12 cellular contexts compared by ENCODE assay signal in the genomic region with DNA sequence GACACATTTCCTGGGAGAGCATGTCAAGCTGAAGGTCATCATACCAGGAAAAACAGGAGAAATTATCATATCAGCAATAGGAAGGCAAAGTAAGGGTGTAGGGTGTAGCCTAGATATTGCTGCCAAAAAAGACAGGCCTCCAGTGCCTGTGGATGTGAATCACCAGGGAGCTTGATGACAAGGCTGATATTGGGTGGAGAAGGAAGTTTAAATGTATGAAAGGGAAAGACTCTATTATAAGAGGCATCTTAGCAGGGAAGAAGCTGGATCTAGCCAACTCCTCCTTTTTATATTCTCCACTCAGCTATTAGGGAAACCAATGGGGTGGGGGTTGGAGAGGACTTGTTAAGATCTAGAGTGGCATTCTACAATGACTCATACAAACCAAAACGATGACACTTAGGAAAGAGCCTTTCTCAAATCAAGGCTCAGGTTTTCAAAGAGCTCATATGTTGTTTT. TPM values are rescaled to one million over a fixed set of nuclear protein-coding genes. Genes with fewer than 3 reads are reported as not detected.
DNase-seq lines count a peak whose midpoint lies in the region; ATAC-seq and TF ChIP-seq lines count a peak whose summit lies in the region.
"Had no signal": no experiment of that assay in that cellular context is flagged by ENCODE, and none has a peak within 500 bp of the region (broad histone marks: within the 10 kb centered on the region; RNA-seq: fewer than 3 reads in every experiment).

No MANE protein-coding gene starts in this region.

- peaks cover 5% of the 10 kb centered on the region for H3K36me3 Mint-ChIP-seq in Calu3 (ENCODE audit: insufficient read depth, unreplicated experiment)

- H3K9ac ChIP-seq in HCT116 (ENCODE audit: low read length): no peak overlapping the region
- H3K9ac ChIP-seq in adipocyte (ENCODE audit: low read length): peak overlapping the region; percentile 25

- intact Hi-C loops in HCT116 (cut with micrococcal nuclease) (no loop called here), Calu3 (cut with micrococcal nuclease; ENCODE audit: unreplicated experiment) (no loop called here)

- RAD21 ChIA-PET in HCT116 (lab: Charles Lee; ENCODE audit: low non-redundant PET in 1 of 2, low total read pairs in 2 of 2, uncharacterized antibody in 2 of 2, unreplicated experiment in 2 of 2): no interaction called here

- peaks cover 8 to 13% of the 10 kb centered on the region in 2 experiments for H3K4me1 ChIP-seq in HCT116 (ENCODE audit: control insufficient read depth in 1 of 2, insufficient read depth in 2 of 2, low read length in 2 of 2)
- peaks cover 16% of the 10 kb centered on the region for H3K4me1 ChIP-seq in adipocyte (ENCODE audit: control insufficient read depth, insufficient read depth, low read length)

- POLR2A ChIA-PET in HCT116 (lab: Charles Lee): no interaction called here

- H3K9me3 ChIP-seq in HCT116 (ENCODE audit: control insufficient read depth in 1 of 2, insufficient read depth in 1 of 2, low read depth in 1 of 2, low read length in 2 of 2): no peaks in the 10 kb centered on the region
- H3K9me3 ChIP-seq in adipocyte (ENCODE audit: control insufficient read depth, low read length): no peaks in the 10 kb centered on the region

- BruUV-seq in HCT116 (replicated peaks; lab: Mats Ljungman, UMichigan) (no TSS peak), Calu3 (replicated peaks; lab: Mats Ljungman, UMichigan) (no TSS peak)

- CTCF ChIA-PET in HCT116 (lab: Charles Lee) (interaction anchor here (1.0 kb wide), 1 partner anchor 10 kb away, joined by 6 read pairs; no protein-coding TSS in a partner anchor), Calu3 (lab: Charles Lee) (interaction anchor here (0.5 kb wide), 1 partner anchor 307 kb away, joined by 4 read pairs; no protein-coding TSS in a partner anchor)

- H2AFZ ChIP-seq in HCT116 (ENCODE audit: low read depth, low read length, poor library complexity, severe bottlenecking): peak overlapping the region; percentile 28
- H2AFZ ChIP-seq: hepatocyte had no signal

- no peak for TF ChIP-seq POLR2A in HCT116 (IDR thresholded peaks at IDR 0.05; ENCODE audit: borderline replicate concordance, extremely low read depth, insufficient read depth, insufficient read length)

- ATAC-seq in HCT116 (peak; percentile 78), HG02884 (IDR thresholded peaks at IDR 0.05; ENCODE audit: unreplicated experiment) (no peak)

- no peak; the same call in 1 of the 2 replicates for TF ChIP-seq RAD21 in HCT116 (IDR thresholded peaks at IDR 0.05; ENCODE audit: low read depth)

- H4K20me1 ChIP-seq in HCT116 (ENCODE audit: insufficient read depth): no peaks in the 10 kb centered on the region

- no peaks in the 10 kb centered on the region for H3K27me3 ChIP-seq in HCT116 (ENCODE audit: insufficient read depth, low read length)
- no peaks in the 10 kb centered on the region for H3K27me3 ChIP-seq in adipocyte (replicated peaks; ENCODE audit: control insufficient read depth, insufficient read depth, low read length)
- H3K27me3 ChIP-seq: hepatocyte had no signal

- peak; percentile 52 for DNase-seq in AG08396 (ENCODE audit: low spot score)
- peak; percentile 51 for DNase-seq in HCT116 (ENCODE audit: low read depth, low spot score)
- peak; percentile 80 for DNase-seq in adipocyte (ENCODE audit: low read depth)
- DNase-seq in iris pigment epithelial cell (ENCODE audit: low read depth): peak; percentile 82
- DNase-seq in Calu3: no peak
- DNase-seq in COLO668 (lab: John Stamatoyannopoulos, UW; ENCODE audit: unreplicated experiment): no peak
- DNase-seq in DMS79 treated with DMSO at 0.1 percent for 48 hours (lab: John Stamatoyannopoulos, UW): no peak
- DNase-seq: NCI-H524 treated with DMSO at 0.1 percent for 48 hours, occipital lobe had no signal

- no peak overlapping the region for H3K4me3 Mint-ChIP-seq in Calu3 (ENCODE audit: low read depth, unreplicated experiment)

- no peak overlapping the region for H3K4me3 ChIP-seq in HCT116 (replicated peaks in 1 of 2; ENCODE audit: low read depth in 1 of 2, low read length in 2 of 2)
- peak overlapping the region; percentile 24 for H3K4me3 ChIP-seq in adipocyte (ENCODE audit: low read length)
- H3K4me3 ChIP-seq: hepatocyte had no signal

- H3K27me3 Mint-ChIP-seq in Calu3 (ENCODE audit: unreplicated experiment): no peaks in the 10 kb centered on the region

- no peaks in the 10 kb centered on the region for H3K4me1 Mint-ChIP-seq in Calu3 (ENCODE audit: low read depth, unreplicated experiment)

- no peaks in the 10 kb centered on the region for H3K9me2 ChIP-seq in HCT116 (ENCODE audit: insufficient read depth)

- H3K9me3 Mint-ChIP-seq in Calu3 (ENCODE audit: low read depth, unreplicated experiment): no peaks in the 10 kb centered on the region

- no peaks in the 10 kb centered on the region for H3K79me2 ChIP-seq in HCT116 (ENCODE audit: insufficient read depth, low read length)
- H3K79me2 ChIP-seq: hepatocyte had no signal

- no peak overlapping the region for H3K27ac ChIP-seq in HCT116 (ENCODE audit: low read depth, low read length)
- H3K27ac ChIP-seq: hepatocyte had no signal

- no peak for TF ChIP-seq CTCF in HCT116 (IDR thresholded peaks at IDR 0.05 in 2 of 3, conservative IDR thresholded peaks at IDR 0.05 in 1 of 3; ENCODE audit: borderline replicate concordance in 1 of 3, insufficient read depth in 1 of 3, low read depth in 2 of 3, low read length in 2 of 3)
- TF ChIP-seq CTCF in Calu3 (IDR thresholded peaks at IDR 0.05; ENCODE audit: unreplicated experiment): no peak

- no peak overlapping the region for H3K27ac Mint-ChIP-seq in Calu3 (ENCODE audit: unreplicated experiment)

- peak overlapping the region; percentile 46 for H3K4me2 ChIP-seq in HCT116 (ENCODE audit: low read length)
- H3K4me2 ChIP-seq: hepatocyte had no signal

- H3K36me3 ChIP-seq in HCT116 (ENCODE audit: control insufficient read depth in 1 of 2, insufficient read depth in 2 of 2, low read length in 2 of 2) (no peaks in the 10 kb centered on the region), adipocyte (ENCODE audit: control insufficient read depth, insufficient read depth, low read length, severe bottlenecking) (no peaks in the 10 kb centered on the region)

TF ChIP-seq in HCT116, 20 proteins besides CTCF, POLR2A, EP300 and RAD21 (continues in another document):
- 0 out of 2 replicates have a peak, but pooled peaks have one; percentile 30 for TF ChIP-seq SRF (IDR thresholded peaks at IDR 0.05; ENCODE audit: low read depth)
- TF ChIP-seq ZNF274 (IDR thresholded peaks at IDR 0.05; ENCODE audit: low read depth, low read length): no peak
- no peak for TF ChIP-seq EZH2 (IDR thresholded peaks at IDR 0.05)
- peak; percentile 29; the same call in 1 of the 2 replicates for TF ChIP-seq CEBPB (IDR thresholded peaks at IDR 0.05; ENCODE audit: low read depth)
- no peak for TF ChIP-seq POLR2AphosphoS5 (IDR thresholded peaks at IDR 0.05; ENCODE audit: low read depth, low read length)
- no peak for TF ChIP-seq SIN3A (IDR thresholded peaks at IDR 0.05; ENCODE audit: low read depth)
- TF ChIP-seq, protein P1, sequence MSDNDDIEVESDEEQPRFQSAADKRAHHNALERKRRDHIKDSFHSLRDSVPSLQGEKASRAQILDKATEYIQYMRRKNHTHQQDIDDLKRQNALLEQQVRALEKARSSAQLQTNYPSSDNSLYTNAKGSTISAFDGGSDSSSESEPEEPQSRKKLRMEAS (IDR thresholded peaks at IDR 0.05): no peak
- no peak for TF ChIP-seq EZH2phosphoT487 (IDR thresholded peaks at IDR 0.05; ENCODE audit: borderline replicate concordance)
- TF ChIP-seq TCF7L2 (IDR thresholded peaks at IDR 0.05; ENCODE audit: borderline replicate concordance, extremely low read depth, insufficient read depth, insufficient read length): no peak
- TF ChIP-seq JUND (IDR thresholded peaks at IDR 0.05): peak; percentile 67
- peak; percentile 70 for TF ChIP-seq FOSL1 (IDR thresholded peaks at IDR 0.05; ENCODE audit: low read depth)
- TF ChIP-seq CBX3 (IDR thresholded peaks at IDR 0.05; ENCODE audit: low read depth): no peak; the same call in 1 of the 2 replicates
- TF ChIP-seq EGR1 (IDR thresholded peaks at IDR 0.05; ENCODE audit: low read depth): no peak
- no peak for TF ChIP-seq ZFX (IDR thresholded peaks at IDR 0.05)
- TF ChIP-seq, protein P2, sequence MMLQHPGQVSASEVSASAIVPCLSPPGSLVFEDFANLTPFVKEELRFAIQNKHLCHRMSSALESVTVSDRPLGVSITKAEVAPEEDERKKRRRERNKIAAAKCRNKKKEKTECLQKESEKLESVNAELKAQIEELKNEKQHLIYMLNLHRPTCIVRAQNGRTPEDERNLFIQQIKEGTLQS (IDR thresholded peaks at IDR 0.05): no peak
- TF ChIP-seq, protein P3, sequence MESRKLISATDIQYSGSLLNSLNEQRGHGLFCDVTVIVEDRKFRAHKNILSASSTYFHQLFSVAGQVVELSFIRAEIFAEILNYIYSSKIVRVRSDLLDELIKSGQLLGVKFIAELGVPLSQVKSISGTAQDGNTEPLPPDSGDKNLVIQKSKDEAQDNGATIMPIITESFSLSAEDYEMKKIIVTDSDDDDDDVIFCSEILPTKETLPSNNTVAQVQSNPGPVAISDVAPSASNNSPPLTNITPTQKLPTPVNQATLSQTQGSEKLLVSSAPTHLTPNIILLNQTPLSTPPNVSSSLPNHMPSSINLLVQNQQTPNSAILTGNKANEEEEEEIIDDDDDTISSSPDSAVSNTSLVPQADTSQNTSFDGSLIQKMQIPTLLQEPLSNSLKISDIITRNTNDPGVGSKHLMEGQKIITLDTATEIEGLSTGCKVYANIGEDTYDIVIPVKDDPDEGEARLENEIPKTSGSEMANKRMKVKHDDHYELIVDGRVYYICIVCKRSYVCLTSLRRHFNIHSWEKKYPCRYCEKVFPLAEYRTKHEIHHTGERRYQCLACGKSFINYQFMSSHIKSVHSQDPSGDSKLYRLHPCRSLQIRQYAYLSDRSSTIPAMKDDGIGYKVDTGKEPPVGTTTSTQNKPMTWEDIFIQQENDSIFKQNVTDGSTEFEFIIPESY (IDR thresholded peaks at IDR 0.05; ENCODE audit: extremely low read depth, insufficient replicate concordance, low read length): no peak
- TF ChIP-seq SP1 (IDR thresholded peaks at IDR 0.05; ENCODE audit: low read depth): peak; percentile 69

RNA-seq across cellular contexts. Expression of a gene that starts 13.4 kb away (rescaled TPM):
- total RNA-seq in HCT116 (2021; ENCODE audit: unreplicated experiment) (not detected), Calu3 (2022) (not detected in 2 replicates)
- polyA plus RNA-seq in HCT116 (2012): not detected in 2 replicates
- total RNA-seq: hepatocyte, occipital lobe had no signal
- polyA plus RNA-seq: adipose tissue, hepatocyte had no signal

Comparison
In these comparisons a context has a peak if more than half of its experiments do, and no peak if none do; other contexts are left out.
1. DNase-seq: peak in AG08396 (single experiment), HCT116 (single experiment), adipocyte (single experiment) and iris pigment epithelial cell (single experiment); none in Calu3 (single experiment), COLO668 (single experiment) and DMS79 treated with DMSO at 0.1 percent for 48 hours (single experiment).